ENCODE assay signal across 10 cellular contexts in the genomic region with DNA sequence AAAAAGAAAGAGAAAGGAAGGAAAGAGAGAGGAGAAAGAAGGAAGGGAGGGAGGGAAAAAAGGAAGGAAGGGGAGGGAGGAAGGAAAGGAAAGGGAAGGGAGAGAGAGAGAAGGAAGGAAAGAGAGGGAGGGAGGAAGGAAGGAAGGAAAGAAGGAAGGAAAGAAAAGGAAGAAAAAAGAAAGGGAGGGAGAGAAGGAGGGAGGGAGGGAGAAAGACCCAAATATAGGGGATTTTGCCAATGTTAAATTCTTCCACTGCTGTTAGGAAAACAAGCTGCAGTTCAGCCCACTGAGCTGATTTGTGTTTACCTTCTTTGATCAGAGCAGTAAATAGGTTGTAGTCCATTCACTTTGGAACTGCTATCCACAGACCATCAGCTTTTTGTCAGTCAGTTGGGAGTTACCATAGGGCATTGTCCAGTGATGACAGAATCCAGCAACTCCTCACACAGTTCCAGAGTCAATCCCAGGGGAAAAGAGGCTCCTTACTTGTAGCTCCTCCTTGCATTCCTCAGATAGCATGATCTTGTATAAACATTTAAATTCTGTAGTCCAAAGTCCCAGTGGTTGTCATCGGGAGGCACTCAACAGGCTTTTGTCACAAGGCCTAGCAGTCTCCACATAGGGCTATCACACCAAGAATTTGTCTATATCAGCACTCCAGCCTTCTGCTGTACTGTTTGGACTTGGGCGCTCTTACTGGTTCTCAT. TPM values are rescaled to one million over a fixed set of nuclear protein-coding genes. Genes with fewer than 3 reads are reported as not detected.
A peak's percentile ranks its signal among the peaks of the same experiment; 100 is the strongest.
DNase-seq lines count a peak whose midpoint lies in the region; ATAC-seq, FAIRE-seq and TF ChIP-seq lines count a peak whose summit lies in the region.
"Had no signal": no experiment of that assay in that cellular context is flagged by ENCODE, and none has a peak within 500 bp of the region (broad histone marks: within the 10 kb centered on the region; RNA-seq: fewer than 3 reads in every experiment).

No MANE protein-coding gene starts in this region.

- no peak for FAIRE-seq in pancreas (lab: Jason Lieb, UNC)

- peak; percentile 85 for DNase-seq in AG08395 (ENCODE audit: low spot score)
- DNase-seq in SK-N-MC (ENCODE audit: low read depth, low spot score), result no peak
- DNase-seq in cardiac muscle cell (ENCODE audit: low read depth in 1 of 2, low spot score in 1 of 2), result peak; percentile 55 to 79
- DNase-seq in pancreas, result no peak
- no peak for DNase-seq in spleen
- no peak for DNase-seq in activated CD4-positive, alpha-beta T cell treated with anti-CD3 and anti-CD28 coated beads, Interleukin-2, amount 10 ng/mL, durations not matched to agents 7 days and 5 days
- DNase-seq in Calu3, result no peak
- DNase-seq: CD8-positive, alpha-beta memory T cell; NCI-H226 had no signal

- no peaks in the 10 kb centered on the region for H3K9me3 ChIP-seq in SK-N-MC (ENCODE audit: low read depth, low read length)
- H3K9me3 ChIP-seq in cardiac muscle cell (ENCODE audit: low read depth), result no peaks in the 10 kb centered on the region
- no peaks in the 10 kb centered on the region for H3K9me3 ChIP-seq in pancreas
- no peaks in the 10 kb centered on the region for H3K9me3 ChIP-seq in spleen

- peaks cover 10% of the 10 kb centered on the region for H3K36me3 ChIP-seq in SK-N-MC (ENCODE audit: insufficient read depth, low read length)
- peaks cover 8% of the 10 kb centered on the region for H3K36me3 ChIP-seq in cardiac muscle cell
- peaks cover 0 to 36% (median 12%) of the 10 kb centered on the region in 3 donors for H3K36me3 ChIP-seq in pancreas
- H3K36me3 ChIP-seq in spleen, result peaks cover 0 to 99% (median 80%) of the 10 kb centered on the region in 6 donors

- peak overlapping the region; percentile 6 for H3K9ac ChIP-seq in SK-N-MC (ENCODE audit: insufficient read length)

- CTCF ChIA-PET in activated CD4-positive, alpha-beta T cell treated with anti-CD3 and anti-CD28 coated beads, Interleukin-2, amount 10 ng/mL, durations not matched to agents 7 days and 5 days (lab: Charles Lee), result no interaction called here
- CTCF ChIA-PET in Calu3 (lab: Charles Lee), result no interaction called here

- no peaks in the 10 kb centered on the region for H3K4me1 Mint-ChIP-seq in activated CD4-positive, alpha-beta T cell treated with anti-CD3 and anti-CD28 coated beads, Interleukin-2, amount 10 ng/mL, durations not matched to agents 7 days and 5 days
- no peaks in the 10 kb centered on the region for H3K4me1 Mint-ChIP-seq in Calu3 (ENCODE audit: low read depth, unreplicated experiment)
- H3K4me1 Mint-ChIP-seq: CD8-positive, alpha-beta memory T cell had no signal

- ATAC-seq in pancreas (peak in 3 of 4 donors; percentile 48 to 68 (median 63)), HG02884 (IDR thresholded peaks at IDR 0.05; ENCODE audit: unreplicated experiment) (no peak)

- no TSS peak for BruUV-seq in Calu3 (replicated peaks; lab: Mats Ljungman, UMichigan)

- WGBS in pancreas, 2 donors, result 51 to 55% methylated on average over 2 of the region's 2 CpGs
- 77 to 90% (median 87%) methylated on average over 2 of the region's 2 CpGs for WGBS in spleen, 5 donors

- no peak overlapping the region for H3K27ac Mint-ChIP-seq in activated CD4-positive, alpha-beta T cell treated with anti-CD3 and anti-CD28 coated beads, Interleukin-2, amount 10 ng/mL, durations not matched to agents 7 days and 5 days
- H3K27ac Mint-ChIP-seq in Calu3 (ENCODE audit: unreplicated experiment), result no peak overlapping the region

- no peak for TF ChIP-seq POLR2A in spleen (IDR thresholded peaks at IDR 0.05)

- H3K4me1 ChIP-seq in cardiac muscle cell (ENCODE audit: low read depth) (peaks cover 12% of the 10 kb centered on the region), pancreas (no peaks in the 10 kb centered on the region), spleen (no peaks in the 10 kb centered on the region)

- H3K27me3 ChIP-seq in cardiac muscle cell (no peaks in the 10 kb centered on the region), pancreas (no peaks in the 10 kb centered on the region), spleen (replicated peaks in 1 of 7) (no peaks in the 10 kb centered on the region)

- H3K27ac ChIP-seq in SK-N-MC (peak overlapping the region; percentile 67), cardiac muscle cell (peak overlapping the region; percentile 65), pancreas (no peak overlapping the region), spleen (no peak overlapping the region)

- TF ChIP-seq CTCF in cardiac muscle cell (IDR thresholded peaks at IDR 0.05; ENCODE audit: low read depth, low read length) (no peak), pancreas (IDR thresholded peaks at IDR 0.05) (no peak), spleen (IDR thresholded peaks at IDR 0.05 in 8 of 11, conservative IDR thresholded peaks at IDR 0.05 in 3 of 11) (no peak), Calu3 (IDR thresholded peaks at IDR 0.05; ENCODE audit: unreplicated experiment) (no peak)

- POLR2A ChIA-PET in activated CD4-positive, alpha-beta T cell treated with anti-CD3 and anti-CD28 coated beads, Interleukin-2, amount 10 ng/mL, durations not matched to agents 7 days and 5 days (lab: Charles Lee), result no interaction called here

- peaks cover 37% of the 10 kb centered on the region for H3K36me3 Mint-ChIP-seq in activated CD4-positive, alpha-beta T cell treated with anti-CD3 and anti-CD28 coated beads, Interleukin-2, amount 10 ng/mL, durations not matched to agents 7 days and 5 days (ENCODE audit: low read depth)
- peaks cover 5% of the 10 kb centered on the region for H3K36me3 Mint-ChIP-seq in Calu3 (ENCODE audit: insufficient read depth, unreplicated experiment)

- H3K4me3 Mint-ChIP-seq in activated CD4-positive, alpha-beta T cell treated with anti-CD3 and anti-CD28 coated beads, Interleukin-2, amount 10 ng/mL, durations not matched to agents 7 days and 5 days, result no peak overlapping the region
- H3K4me3 Mint-ChIP-seq in Calu3 (ENCODE audit: low read depth, unreplicated experiment), result no peak overlapping the region
- H3K4me3 Mint-ChIP-seq: CD8-positive, alpha-beta memory T cell had no signal

- H3K4me3 ChIP-seq in SK-N-MC (no peak overlapping the region), cardiac muscle cell (no peak overlapping the region), pancreas (no peak overlapping the region), spleen (no peak overlapping the region)

- no peaks in the 10 kb centered on the region for H3K27me3 Mint-ChIP-seq in activated CD4-positive, alpha-beta T cell treated with anti-CD3 and anti-CD28 coated beads, Interleukin-2, amount 10 ng/mL, durations not matched to agents 7 days and 5 days
- no peaks in the 10 kb centered on the region for H3K27me3 Mint-ChIP-seq in Calu3 (ENCODE audit: unreplicated experiment)
- H3K27me3 Mint-ChIP-seq: CD8-positive, alpha-beta memory T cell had no signal

- no peaks in the 10 kb centered on the region for H3K9me3 Mint-ChIP-seq in activated CD4-positive, alpha-beta T cell treated with anti-CD3 and anti-CD28 coated beads, Interleukin-2, amount 10 ng/mL, durations not matched to agents 7 days and 5 days
- H3K9me3 Mint-ChIP-seq in Calu3 (ENCODE audit: low read depth, unreplicated experiment), result no peaks in the 10 kb centered on the region
- H3K9me3 Mint-ChIP-seq: CD8-positive, alpha-beta memory T cell had no signal

- intact Hi-C loops in pancreas (cut with DNase I) (no loop called here), spleen (cut with DNase I; ENCODE audit: low total_unique reads) (no loop called here), Calu3 (cut with micrococcal nuclease; ENCODE audit: unreplicated experiment) (no loop called here)

RNA-seq across cellular contexts. Expression of gene PPP1R8, which starts 13.5 kb away (rescaled TPM):
- total RNA-seq in cardiac muscle cell (47.1 and 58.7 TPM in 2 replicates), pancreas (10 to 100 TPM in 4 of 6 donors, 1 to 10 TPM in 2; 8.1 to 16.6 (median 11.7) TPM), spleen (10 to 100 TPM; 24.7 to 39.1 (median 30.1) TPM), Calu3 (2022) (29.6 and 34.3 TPM in 2 replicates)
- polyA plus RNA-seq in cardiac muscle cell (13.2 and 13.7 TPM in 2 replicates), pancreas (10 to 100 TPM in 1 of 2 donors, 1 to 10 TPM in 1; 9.9 to 17.4 TPM), spleen (10 to 100 TPM; 22.5 to 33.8 (median 29.1) TPM)
- 10 to 100 TPM; 55.8 to 57.5 TPM for total RNA-seq in activated CD4-positive, alpha-beta T cell treated with anti-CD3 and anti-CD28 coated beads, Interleukin-2, amount 10 ng/mL, durations not matched to agents 7 days and 5 days

RNA-seq across cellular contexts. Expression of gene STX12, which starts 44.1 kb away (rescaled TPM):
- total RNA-seq in cardiac muscle cell, result 17.8 and 36.5 TPM in 2 replicates
- 18.5 and 22.3 TPM in 2 replicates for polyA plus RNA-seq in cardiac muscle cell
- 10 to 100 TPM; 15.4 to 24.3 (median 19.5) TPM for total RNA-seq in pancreas
- 10 to 100 TPM; 13.6 to 21.2 TPM for polyA plus RNA-seq in pancreas
- total RNA-seq in spleen, result 10 to 100 TPM; 45.4 to 88.1 (median 54.0) TPM
- polyA plus RNA-seq in spleen, result 10 to 100 TPM; 17.7 to 33.2 (median 20.2) TPM
- total RNA-seq in activated CD4-positive, alpha-beta T cell treated with anti-CD3 and anti-CD28 coated beads, Interleukin-2, amount 10 ng/mL, durations not matched to agents 7 days and 5 days, result 10 to 100 TPM; 25.4 to 28.7 TPM
- 23.4 and 24.2 TPM in 2 replicates for total RNA-seq in Calu3 (2022)

RNA-seq across cellular contexts. Expression of gene THEMIS2, which starts 55.3 kb away (rescaled TPM):
- total RNA-seq in cardiac muscle cell (0.92 and 3.1 TPM in 2 replicates), pancreas (10 to 100 TPM in 2 of 6 donors, 1 to 10 TPM in 3, under 1 TPM in 1; 0.98 to 19.1 (median 5.3) TPM), spleen (100 to 1,000 TPM; 166 to 433 (median 273) TPM), Calu3 (2022) (5.9 and 11.3 TPM in 2 replicates)
- polyA plus RNA-seq in cardiac muscle cell (0.62 and 1.7 TPM in 2 replicates), pancreas (1 to 10 TPM; 4.3 to 5.7 TPM), spleen (100 to 1,000 TPM in 1 of 3 donors, 10 to 100 TPM in 2; 82.4 to 122 (median 88.8) TPM)
- 10 to 100 TPM; 24.3 to 31.1 TPM for total RNA-seq in activated CD4-positive, alpha-beta T cell treated with anti-CD3 and anti-CD28 coated beads, Interleukin-2, amount 10 ng/mL, durations not matched to agents 7 days and 5 days

Comparison
In these comparisons a context has a peak if more than half of its experiments do, and no peak if none do; other contexts are left out.
1. DNase-seq: peak in AG08395 (single experiment) and cardiac muscle cell (2 of 2); none in SK-N-MC (single experiment), pancreas (0 of 6), spleen (single experiment), activated CD4-positive, alpha-beta T cell treated with anti-CD3 and anti-CD28 coated beads, Interleukin-2, amount 10 ng/mL, durations not matched to agents 7 days and 5 days (single experiment) and Calu3 (single experiment).
2. H3K27ac ChIP-seq: peak in SK-N-MC (single experiment) and cardiac muscle cell (single experiment); none in pancreas (0 of 4) and spleen (0 of 8).
3. RNA of gene THEMIS2, which starts 55.3 kb away (total RNA-seq): 166 to 433 TPM in spleen; 24.3 to 31.1 TPM in activated CD4-positive, alpha-beta T cell treated with anti-CD3 and anti-CD28 coated beads, Interleukin-2, amount 10 ng/mL, durations not matched to agents 7 days and 5 days, 0.98 to 19.1 TPM in pancreas, 5.9 to 11.3 TPM in Calu3 and 0.92 to 3.1 TPM in cardiac muscle cell; every median in the first group is over 4 times any median in the second.